In genomic region chr20:32302507-32302872, GRCh38 we compare ENCODE assay signal across 1 cellular context.
TF ChIP-seq lines count a peak whose summit lies in the region.

No MANE protein-coding gene starts in this region.

TF ChIP-seq in GM23338, 12 proteins besides CTCF, POLR2A, EP300 and RAD21 (continued from another document):
- no peak for TF ChIP-seq ZNF462 (CRISPR knock-in tag; IDR thresholded peaks at IDR 0.05)
- TF ChIP-seq REST (IDR thresholded peaks at IDR 0.05; ENCODE audit: unreplicated experiment) = no peak
- no peak for TF ChIP-seq EZH2 (IDR thresholded peaks at IDR 0.05; ENCODE audit: low read depth, unreplicated experiment)
- no peak for TF ChIP-seq ZNF114 (CRISPR knock-in tag; IDR thresholded peaks at IDR 0.05)
- no peak for TF ChIP-seq NANOG (IDR thresholded peaks at IDR 0.05; ENCODE audit: borderline replicate concordance)
